16 cellular contexts compared by ENCODE assay signal in the genomic region with DNA sequence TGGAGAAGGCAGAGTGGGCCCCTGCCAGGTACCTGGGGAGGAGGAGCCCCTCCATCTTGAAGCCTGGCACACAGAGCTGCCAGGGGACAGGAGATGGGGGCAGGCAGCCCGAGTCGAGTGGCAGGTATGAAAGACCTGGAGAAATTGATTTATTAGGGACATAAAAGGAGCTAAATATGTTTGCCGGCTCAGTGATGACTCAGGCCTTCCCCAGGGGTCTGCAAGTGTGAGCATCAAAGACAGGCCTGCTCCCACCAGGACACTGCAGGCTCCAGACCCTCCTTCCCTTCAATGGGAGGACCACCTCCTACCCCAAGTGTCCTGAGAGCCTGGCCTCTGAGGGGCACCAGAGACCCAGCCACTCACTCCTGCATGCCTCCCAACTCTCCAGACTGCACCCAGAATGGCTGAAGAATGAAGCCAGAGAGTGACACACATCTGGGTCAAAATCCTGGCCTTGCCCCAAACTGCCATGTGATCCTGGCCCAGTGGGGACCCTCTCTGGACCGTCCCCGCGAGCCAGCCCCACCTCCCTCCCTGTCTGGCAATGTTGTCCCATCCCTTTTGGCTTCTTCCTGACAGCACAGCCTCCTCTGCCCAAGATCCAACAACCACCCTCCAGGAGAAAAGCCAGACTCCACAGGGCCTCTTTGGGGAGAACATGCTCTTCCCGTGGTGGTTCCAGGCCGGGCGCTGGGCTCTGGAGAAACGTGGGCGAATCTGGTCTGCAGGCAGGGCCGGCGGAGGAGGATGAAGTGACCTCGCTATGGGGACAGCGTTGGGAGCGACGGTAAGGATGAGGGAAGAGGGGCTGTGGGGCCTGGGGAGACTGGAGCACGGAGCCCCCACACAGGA. TPM values are rescaled to one million over a fixed set of nuclear protein-coding genes. Genes with fewer than 3 reads are reported as not detected.
A peak's percentile ranks its signal among the peaks of the same experiment; 100 is the strongest.
DNase-seq lines count a peak whose midpoint lies in the region; ATAC-seq, FAIRE-seq and TF ChIP-seq lines count a peak whose summit lies in the region.
"Had no signal": no experiment of that assay in that cellular context is flagged by ENCODE, and none has a peak within 500 bp of the region (broad histone marks: within the 10 kb centered on the region; RNA-seq: fewer than 3 reads in every experiment).

No MANE protein-coding gene starts in this region.

- TF ChIP-seq EP300 in HepG2 (IDR thresholded peaks at IDR 0.05; ENCODE audit: low read depth in 2 of 2, low read length in 2 of 2): no peak
- no peak for TF ChIP-seq EP300 in HepG2 (CRISPR knock-in tag; IDR thresholded peaks at IDR 0.05; ENCODE audit: borderline replicate concordance)

- H3K9ac ChIP-seq in HepG2 (ENCODE audit: insufficient read depth, low read depth, low read length): no peak overlapping the region

- H3K27ac ChIP-seq in HepG2 (ENCODE audit: extremely low read length, insufficient read depth, low read length) (no peak overlapping the region), right lobe of liver (no peak overlapping the region), hepatocyte (no peak overlapping the region)
- H3K27ac ChIP-seq: suprapubic skin had no signal

- H3K36me3 Mint-ChIP-seq in stimulated activated effector memory CD8-positive, alpha-beta T cell treated with anti-CD3 and anti-CD28 coated beads, Interleukin-12 subunit alpha, Interleukin-12 subunit beta, amount 100 ng/mL, for 72 hours: peaks cover 65% of the 10 kb centered on the region
- H3K36me3 Mint-ChIP-seq: natural killer cell treated with Interleukin-12 subunit alpha and Interleukin-12 subunit beta and Interleukin-15 and Interleukin-18, amount 100 ng/mL, for 72 hours had no signal

- H4K20me1 ChIP-seq in HepG2 (ENCODE audit: insufficient read depth, low read length) (no peaks in the 10 kb centered on the region), hepatocyte (ENCODE audit: insufficient read depth, poor library complexity, severe bottlenecking) (no peaks in the 10 kb centered on the region)

- H3K27me3 ChIP-seq in HepG2 (ENCODE audit: control insufficient read depth in 1 of 2, insufficient read depth in 2 of 2, low read length in 2 of 2) (peaks cover 7 to 14% of the 10 kb centered on the region in 2 experiments; a peak in 3 of 5 replicates), right lobe of liver (no peaks in the 10 kb centered on the region), hepatocyte (peaks cover 5% of the 10 kb centered on the region)

- intact Hi-C loops in HepG2 (cut with micrococcal nuclease; ENCODE audit: unreplicated experiment): no loop called here
- intact Hi-C loops in right lobe of liver (cut with DNase I): loop anchor here in 1 of 2 donors (5.0 to 10.0 kb wide), 2 partner anchors 109 to 136 kb away; a partner anchor contains a TSS

- TF ChIP-seq CTCF in HepG2 (CRISPR knock-in tag; IDR thresholded peaks at IDR 0.05): 0 out of 2 replicates have a peak, but pooled peaks have one; percentile 18
- no peak for TF ChIP-seq CTCF in right lobe of liver (IDR thresholded peaks at IDR 0.05)
- TF ChIP-seq CTCF in hepatocyte (IDR thresholded peaks at IDR 0.05; ENCODE audit: poor library complexity): peak; percentile 10

- H3K4me1 ChIP-seq in HepG2 (ENCODE audit: insufficient read depth, low read length) (peaks cover 34% of the 10 kb centered on the region), right lobe of liver (peaks cover 0 to 29% (median 12%) of the 10 kb centered on the region in 4 donors), hepatocyte (ENCODE audit: insufficient read depth) (peaks cover 5% of the 10 kb centered on the region)

- H3K36me3 ChIP-seq in HepG2 (replicated peaks in 1 of 2; ENCODE audit: control insufficient read depth in 1 of 2, insufficient read depth in 2 of 2, low read length in 2 of 2) (no peaks in the 10 kb centered on the region), right lobe of liver (no peaks in the 10 kb centered on the region), hepatocyte (replicated peaks; ENCODE audit: insufficient read depth, low read depth) (no peaks in the 10 kb centered on the region)
- H3K36me3 ChIP-seq: suprapubic skin had no signal

- ATAC-seq in HepG2 (no peak), right lobe of liver (no peak), SK-N-SH treated with all-trans-retinoic acid at 6 μM for 48 hours (0 out of 3 replicates have a peak, but pooled peaks have one; percentile 18), HG03095 (IDR thresholded peaks at IDR 0.05; ENCODE audit: unreplicated experiment) (no peak), HG02840 (IDR thresholded peaks at IDR 0.05; ENCODE audit: low FRiP score, unreplicated experiment) (no peak)
- no peak for ATAC-seq in stimulated activated effector memory CD8-positive, alpha-beta T cell treated with anti-CD3 and anti-CD28 coated beads, Interleukin-12 subunit alpha, Interleukin-12 subunit beta, amount 100 ng/mL, for 72 hours
- ATAC-seq: natural killer cell treated with Interleukin-12 subunit alpha and Interleukin-12 subunit beta and Interleukin-15 and Interleukin-18, amount 100 ng/mL, for 72 hours had no signal

- H3K4me2 ChIP-seq in HepG2 (ENCODE audit: low read depth, low read length) (no peak overlapping the region), hepatocyte (no peak overlapping the region)

- no peaks in the 10 kb centered on the region for H3K79me2 ChIP-seq in HepG2 (ENCODE audit: insufficient read depth, low read length)
- no peaks in the 10 kb centered on the region for H3K79me2 ChIP-seq in hepatocyte

- H2AFZ ChIP-seq in HepG2 (ENCODE audit: low read length): no peak overlapping the region
- H2AFZ ChIP-seq in hepatocyte: no peak overlapping the region

- DNase-seq in HepG2 (ENCODE audit: low spot score): no peak
- no peak for DNase-seq in right lobe of liver
- no peak for DNase-seq in hepatocyte (ENCODE audit: low spot score)
- DNase-seq in stimulated activated effector memory CD8-positive, alpha-beta T cell treated with anti-CD3 and anti-CD28 coated beads, Interleukin-12 subunit alpha, Interleukin-12 subunit beta, amount 100 ng/mL, for 72 hours (ENCODE audit: low spot score in 2 of 2): no peak
- no peak for DNase-seq in medulla oblongata (ENCODE audit: extremely low spot score)
- DNase-seq: activated naive CD8-positive, alpha-beta T cell treated with anti-CD3 and anti-CD28 coated beads, Interleukin-2, amount 10 ng/mL, durations not matched to agents 7 days and 5 days; CD4-positive, alpha-beta T cell; NCI-H1105 treated with DMSO at 0.1 percent for 48 hours; NCI-H526; SIG-M5 had no signal

- WGBS in HepG2 (ENCODE audit: low lambda C conversion rate): 40% methylated on average over 18 of the region's 18 CpGs
- 46% methylated on average over 7 of the region's 18 CpGs for WGBS in right lobe of liver (ENCODE audit: insufficient coverage, low coverage, low lambda C conversion rate, missing lambda C conversion rate)
- WGBS in hepatocyte (ENCODE audit: low lambda C conversion rate, missing lambda C conversion rate): 82% methylated on average over 18 of the region's 18 CpGs

- no peak for TF ChIP-seq RAD21 in HepG2 (CRISPR knock-in tag; IDR thresholded peaks at IDR 0.05)

- H3K27ac Mint-ChIP-seq in stimulated activated effector memory CD8-positive, alpha-beta T cell treated with anti-CD3 and anti-CD28 coated beads, Interleukin-12 subunit alpha, Interleukin-12 subunit beta, amount 100 ng/mL, for 72 hours: peak overlapping the region; percentile 93
- H3K27ac Mint-ChIP-seq: activated naive CD8-positive, alpha-beta T cell treated with anti-CD3 and anti-CD28 coated beads, Interleukin-2, amount 10 ng/mL, durations not matched to agents 7 days and 5 days; CD4-positive, alpha-beta T cell; natural killer cell treated with Interleukin-12 subunit alpha and Interleukin-12 subunit beta and Interleukin-15 and Interleukin-18, amount 100 ng/mL, for 72 hours had no signal

- BruUV-seq in HepG2 (replicated peaks; lab: Mats Ljungman, UMichigan): no TSS peak

- H3K4me3 ChIP-seq in HepG2 (replicated peaks in 1 of 3; ENCODE audit: insufficient read depth in 1 of 3, low read depth in 2 of 3, low read length in 3 of 3): no peak overlapping the region
- H3K4me3 ChIP-seq in right lobe of liver: no peak overlapping the region
- no peak overlapping the region for H3K4me3 ChIP-seq in hepatocyte
- H3K4me3 ChIP-seq: suprapubic skin had no signal

- H3K9me3 Mint-ChIP-seq in stimulated activated effector memory CD8-positive, alpha-beta T cell treated with anti-CD3 and anti-CD28 coated beads, Interleukin-12 subunit alpha, Interleukin-12 subunit beta, amount 100 ng/mL, for 72 hours: no peaks in the 10 kb centered on the region
- H3K9me3 Mint-ChIP-seq: activated naive CD8-positive, alpha-beta T cell treated with anti-CD3 and anti-CD28 coated beads, Interleukin-2, amount 10 ng/mL, durations not matched to agents 7 days and 5 days; CD4-positive, alpha-beta T cell; natural killer cell treated with Interleukin-12 subunit alpha and Interleukin-12 subunit beta and Interleukin-15 and Interleukin-18, amount 100 ng/mL, for 72 hours; T-helper 2 cell treated with Interferon-gamma antibody and Interleukin-4, amounts not matched to agents 5 μg/mL and 100 μg/mL, for 36 hours had no signal

- POLR2A ChIA-PET in HepG2 (lab: Yijun Ruan, JAX): no interaction called here

- in situ Hi-C loops in HepG2 (cut with HindIII; ENCODE audit: extremely low pct_ligation_motif_present, low pct_unique_long_range_greater_than_20kb): no loop called here

- CTCF ChIA-PET in HepG2 (lab: Yijun Ruan, JAX; ENCODE audit: low intra/inter-chr PET ratio, low total read pairs): interaction anchor here (2.2 to 3.0 kb wide), 2 partner anchors 110 to 138 kb away, joined by 17 to 45 read pairs; no protein-coding TSS in a partner anchor

- H3K4me3 Mint-ChIP-seq in stimulated activated effector memory CD8-positive, alpha-beta T cell treated with anti-CD3 and anti-CD28 coated beads, Interleukin-12 subunit alpha, Interleukin-12 subunit beta, amount 100 ng/mL, for 72 hours: no peak overlapping the region
- H3K4me3 Mint-ChIP-seq: activated naive CD8-positive, alpha-beta T cell treated with anti-CD3 and anti-CD28 coated beads, Interleukin-2, amount 10 ng/mL, durations not matched to agents 7 days and 5 days; CD4-positive, alpha-beta T cell; natural killer cell treated with Interleukin-12 subunit alpha and Interleukin-12 subunit beta and Interleukin-15 and Interleukin-18, amount 100 ng/mL, for 72 hours; T-helper 2 cell treated with Interferon-gamma antibody and Interleukin-4, amounts not matched to agents 5 μg/mL and 100 μg/mL, for 36 hours had no signal

- H3K9me2 ChIP-seq in hepatocyte (replicated peaks; ENCODE audit: insufficient read depth): no peaks in the 10 kb centered on the region

- TF ChIP-seq POLR2A in HepG2 (IDR thresholded peaks at IDR 0.05; ENCODE audit: insufficient read depth in 1 of 2, low read depth in 2 of 2, low read length in 2 of 2) (no peak), right lobe of liver (IDR thresholded peaks at IDR 0.05) (no peak)

- peaks cover 51% of the 10 kb centered on the region for H3K4me1 Mint-ChIP-seq in stimulated activated effector memory CD8-positive, alpha-beta T cell treated with anti-CD3 and anti-CD28 coated beads, Interleukin-12 subunit alpha, Interleukin-12 subunit beta, amount 100 ng/mL, for 72 hours

- H3K9me3 ChIP-seq in HepG2 (ENCODE audit: low read length) (no peaks in the 10 kb centered on the region), right lobe of liver (no peaks in the 10 kb centered on the region), hepatocyte (ENCODE audit: low read depth) (no peaks in the 10 kb centered on the region)
- H3K9me3 ChIP-seq: suprapubic skin had no signal

- no peak for FAIRE-seq in HepG2 (lab: Jason Lieb, UNC)

RNA-seq across cellular contexts. Expression of a gene that starts 36.2 kb away (rescaled TPM):
- not detected in 2 replicates for total RNA-seq in HepG2 (2016; rRNA removed; fragmentation: Illumina TruSeq; extraction: Trizol)
- not detected in 2 replicates for total RNA-seq in HepG2 (2016; cell fraction: cytosol; rRNA removed; fragmentation: Illumina TruSeq; extraction: Trizol; ENCODE audit: low read depth)
- total RNA-seq in HepG2 (2016; cell fraction: insoluble cytoplasmic fraction; rRNA removed; fragmentation: Illumina TruSeq; extraction: Trizol): not detected in 2 replicates
- total RNA-seq in HepG2 (2016; cell fraction: membrane; rRNA removed; fragmentation: Illumina TruSeq; extraction: Trizol): not detected in 2 replicates
- not detected in 2 replicates for total RNA-seq in HepG2 (2016; cell fraction: nucleus; rRNA removed; fragmentation: Illumina TruSeq; extraction: Trizol)
- polyA plus RNA-seq in HepG2 (2011; rRNA removed): not detected in 2 replicates
- polyA plus RNA-seq in HepG2 (2011; cell fraction: cytosol; rRNA removed): 0.01 and 0.03 TPM in 2 replicates
- polyA plus RNA-seq in HepG2 (2011; cell fraction: nucleus; rRNA removed): 0.05 and 0.11 TPM in 2 replicates
- not detected in 2 replicates for polyA plus RNA-seq in HepG2 (2012)
- not detected in 2 replicates for polyA plus RNA-seq in HepG2 (2016; cell fraction: cytosol; fragmentation: Illumina TruSeq; extraction: Trizol; ENCODE audit: low read depth)
- polyA plus RNA-seq in HepG2 (2016; cell fraction: insoluble cytoplasmic fraction; fragmentation: Illumina TruSeq; extraction: Trizol; ENCODE audit: low read depth): not detected in 2 replicates
- not detected in 2 replicates for polyA plus RNA-seq in HepG2 (2016; cell fraction: membrane; fragmentation: Illumina TruSeq; extraction: Trizol; ENCODE audit: low read depth)
- not detected in 2 replicates for polyA plus RNA-seq in HepG2 (2016; cell fraction: nucleus; fragmentation: Illumina TruSeq; extraction: Trizol; ENCODE audit: insufficient read depth, low read depth)
- polyA minus RNA-seq in HepG2 (2011; rRNA and poly(A)+ RNA removed; ENCODE audit: low replicate concordance): not detected in 2 replicates
- polyA minus RNA-seq in HepG2 (2011; cell fraction: cytosol; rRNA and poly(A)+ RNA removed): not detected in 2 replicates
- polyA minus RNA-seq in HepG2 (2011; cell fraction: nucleus; rRNA and poly(A)+ RNA removed): not detected in 2 replicates
- total RNA-seq in right lobe of liver: 10 to 100 TPM in 1 of 6 experiments, 1 to 10 TPM in 5; 2.9 to 12.8 (median 4.0) TPM
- total RNA-seq in hepatocyte: 0.57 and 0.96 TPM in 2 replicates
- 0.24 and 0.94 TPM in 2 replicates for polyA plus RNA-seq in hepatocyte

Comparison
In these comparisons a context has a peak if more than half of its experiments do, and no peak if none do; other contexts are left out.
1. CTCF ChIP-seq: peak in HepG2 (single experiment) and hepatocyte (single experiment); none in right lobe of liver (0 of 4).